16 cellular contexts compared by ENCODE assay signal in genomic region chr12:46407360-46407759, GRCh38.
"Had no signal": no experiment of that assay in that cellular context is flagged by ENCODE, and none has a peak within 500 bp of the region (broad histone marks: within the 10 kb centered on the region; RNA-seq: fewer than 3 reads in every experiment).

No MANE protein-coding gene starts in this region.

- H3K4me3 ChIP-seq: coronary artery, gastrocnemius medialis had no signal

- H3K9me3 Mint-ChIP-seq: activated B cell treated with CpG ODN at 0.5 μM for 24 hours; immature natural killer cell; natural killer cell treated with Interleukin-12 subunit alpha and Interleukin-12 subunit beta and Interleukin-15 and Interleukin-18, amount 100 ng/mL, for 72 hours had no signal

- H3K27ac ChIP-seq: brain microvascular endothelial cell, gastrocnemius medialis had no signal

- H3K27me3 ChIP-seq: brain microvascular endothelial cell, gastrocnemius medialis had no signal

- H3K4me3 Mint-ChIP-seq: activated B cell treated with CpG ODN at 0.5 μM for 24 hours; activated T-cell treated with anti-CD3 and anti-CD28 coated beads, Interleukin-2, amount 50 U/mL, for 4 hours; immature natural killer cell; natural killer cell treated with Interleukin-12 subunit alpha and Interleukin-12 subunit beta and Interleukin-15 and Interleukin-18, amount 100 ng/mL, for 72 hours; stimulated activated memory B cell treated with anti-CD40 and anti-IgM and Interleukin-4, amounts not matched to agents 10 μg/mL and 1 μg/mL and 100 μg/mL, for 72 hours had no signal

- H3K36me3 Mint-ChIP-seq: natural killer cell treated with Interleukin-12 subunit alpha and Interleukin-12 subunit beta and Interleukin-15 and Interleukin-18, amount 100 ng/mL, for 72 hours had no signal

- H3K9ac ChIP-seq: SK-N-SH had no signal

- H3K36me3 ChIP-seq: brain microvascular endothelial cell, gastrocnemius medialis had no signal

- DNase-seq: activated B cell treated with CpG ODN at 0.5 μM for 24 hours; activated CD4-positive, alpha-beta T cell treated with anti-CD3 and anti-CD28 coated beads for 48 hours; activated CD8-positive, alpha-beta memory T cell treated with anti-CD3 and anti-CD28 coated beads, Interleukin-2, amount 50 U/mL, for 4 hours; activated effector memory CD4-positive, alpha-beta T cell treated with Interleukin-2 at 50 U/mL for 16 hours; activated T-cell treated with anti-CD3 and anti-CD28 coated beads, Interleukin-2, amount 50 U/mL, for 4 hours; anterior cingulate cortex; brain microvascular endothelial cell; gastrocnemius medialis; immature natural killer cell; mesendoderm; SK-N-SH; stimulated activated CD4-positive, alpha-beta T cell treated with anti-CD3 and anti-CD28 coated beads, Interleukin-4, amount 100 ng/mL, for 24 hours had no signal

- H3K4me2 ChIP-seq: SK-N-SH had no signal

- H3K27ac Mint-ChIP-seq: activated B cell treated with CpG ODN at 0.5 μM for 24 hours, immature natural killer cell had no signal

- H3K9me3 ChIP-seq: gastrocnemius medialis, SK-N-SH had no signal

- H3K27me3 Mint-ChIP-seq: activated B cell treated with CpG ODN at 0.5 μM for 24 hours; stimulated activated memory B cell treated with anti-CD40 and anti-IgM and Interleukin-4, amounts not matched to agents 10 μg/mL and 1 μg/mL and 100 μg/mL, for 72 hours had no signal

- ATAC-seq: activated T-cell treated with anti-CD3 and anti-CD28 coated beads, Interleukin-2, amount 50 U/mL, for 4 hours; gastrocnemius medialis; natural killer cell treated with Interleukin-12 subunit alpha and Interleukin-12 subunit beta and Interleukin-15 and Interleukin-18, amount 100 ng/mL, for 72 hours; sciatic nerve; stimulated activated memory B cell treated with anti-CD40 and anti-IgM and Interleukin-4, amounts not matched to agents 10 μg/mL and 1 μg/mL and 100 μg/mL, for 72 hours had no signal
